Comparison of ENCODE assay signal across 15 cellular contexts in genomic region chr12:94806617-94807016, GRCh38.
"Had no signal": no experiment of that assay in that cellular context is flagged by ENCODE, and none has a peak within 500 bp of the region (broad histone marks: within the 10 kb centered on the region; RNA-seq: fewer than 3 reads in every experiment).

No MANE protein-coding gene starts in this region.

- H3K27me3 Mint-ChIP-seq: stimulated activated naive CD8-positive, alpha-beta T cell treated with anti-CD3 and anti-CD28 coated beads, Interleukin-15, amount 100 ng/mL, for 72 hours had no signal

- H3K9me3 ChIP-seq: testis had no signal

- DNase-seq: activated CD4-positive, alpha-beta T cell treated with anti-CD3 and anti-CD28 coated beads, Interleukin-2, amount 50 U/mL, for 4 hours; activated gamma-delta T cell; activated T-cell treated with anti-CD3 and anti-CD28 coated beads, Interleukin-2, amount 50 U/mL, for 48 hours; kidney glomerular epithelial cell; stimulated activated CD4-positive, alpha-beta T cell treated with anti-CD3 and anti-CD28 coated beads, Interleukin-15, amount 100 ng/mL, for 24 hours; stimulated activated CD4-positive, alpha-beta T cell treated with anti-CD3 and anti-CD28 coated beads, Interleukin-4, amount 100 ng/mL, for 24 hours; stimulated activated naive CD8-positive, alpha-beta T cell treated with anti-CD3 and anti-CD28 coated beads, Interleukin-15, amount 100 ng/mL, for 72 hours; T-helper 17 cell; testis had no signal

- H3K27ac ChIP-seq: gastroesophageal sphincter, hepatocyte, testis had no signal

- H3K27ac Mint-ChIP-seq: activated naive CD8-positive, alpha-beta T cell; stimulated activated naive CD8-positive, alpha-beta T cell treated with anti-CD3 and anti-CD28 coated beads, Interleukin-15, amount 100 ng/mL, for 72 hours; T-helper 17 cell had no signal

- H3K4me1 ChIP-seq: gastroesophageal sphincter, testis had no signal

- FAIRE-seq: endometrium had no signal

- ATAC-seq: activated CD4-positive, CD25-positive, alpha-beta regulatory T cell treated with anti-CD3 and anti-CD28 coated beads, Interleukin-2, amount 50 U/mL, for 24 hours; gastroesophageal sphincter; stimulated activated naive CD8-positive, alpha-beta T cell treated with anti-CD3 and anti-CD28 coated beads, Interleukin-15, amount 100 ng/mL, for 72 hours; T-helper 17 cell had no signal

- H3K79me2 ChIP-seq: hepatocyte had no signal

- H3K27me3 ChIP-seq: gastroesophageal sphincter, hepatocyte, testis had no signal

- H3K36me3 Mint-ChIP-seq: activated naive CD8-positive, alpha-beta T cell had no signal

- H3K4me3 Mint-ChIP-seq: activated naive CD8-positive, alpha-beta T cell; neural crest cell; stimulated activated naive CD8-positive, alpha-beta T cell treated with anti-CD3 and anti-CD28 coated beads, Interleukin-15, amount 100 ng/mL, for 72 hours; T-helper 17 cell had no signal

- H3K4me1 Mint-ChIP-seq: neural crest cell; stimulated activated naive CD8-positive, alpha-beta T cell treated with anti-CD3 and anti-CD28 coated beads, Interleukin-15, amount 100 ng/mL, for 72 hours; T-helper 17 cell had no signal

- H2AFZ ChIP-seq: hepatocyte had no signal

- H3K4me2 ChIP-seq: hepatocyte had no signal

- H3K36me3 ChIP-seq: gastroesophageal sphincter had no signal

- H3K4me3 ChIP-seq: gastroesophageal sphincter, hepatocyte, testis had no signal
